Comparison of ENCODE assay signal across 14 cellular contexts in the genomic region with DNA sequence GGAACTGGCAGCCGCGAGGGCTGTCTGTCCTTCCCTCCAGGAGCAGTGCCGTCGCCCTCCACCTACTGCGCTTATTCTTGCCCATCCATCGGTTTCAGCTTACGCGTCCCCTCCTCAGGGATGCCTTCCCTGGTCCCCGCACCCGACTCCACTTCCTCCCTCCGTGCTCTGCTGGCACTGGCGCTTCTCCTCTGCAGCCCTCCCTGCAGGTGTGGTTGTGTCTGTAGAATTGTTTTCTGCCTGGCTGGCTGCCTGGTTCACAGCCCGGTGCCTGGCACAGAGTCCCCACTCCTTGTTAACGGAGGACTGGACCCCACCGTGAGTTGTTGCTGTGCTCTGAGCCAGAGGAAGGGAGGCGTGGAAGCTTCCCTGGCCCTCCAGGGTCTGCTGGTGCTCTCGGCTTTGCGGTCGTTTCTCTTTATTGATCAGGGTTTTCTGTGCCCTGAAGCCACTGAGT. TPM values are rescaled to one million over a fixed set of nuclear protein-coding genes. Genes with fewer than 3 reads are reported as not detected.
DNase-seq lines count a peak whose midpoint lies in the region; ATAC-seq, FAIRE-seq and TF ChIP-seq lines count a peak whose summit lies in the region.
"Had no signal": no experiment of that assay in that cellular context is flagged by ENCODE, and none has a peak within 500 bp of the region (broad histone marks: within the 10 kb centered on the region; RNA-seq: fewer than 3 reads in every experiment).

No MANE protein-coding gene starts in this region.

- H3K4me1 ChIP-seq in cardiac muscle cell (ENCODE audit: low read depth) (peaks cover 30% of the 10 kb centered on the region), right atrium auricular region (peaks cover 0 to 63% of the 10 kb centered on the region in 2 donors), astrocyte (ENCODE audit: insufficient read depth, low read length) (peaks cover 45% of the 10 kb centered on the region), keratinocyte (ENCODE audit: control insufficient read depth, extremely low read depth, insufficient read depth, low read length) (peaks cover 31% of the 10 kb centered on the region), stomach (peaks cover 41 to 78% (median 66%) of the 10 kb centered on the region in 4 donors)

- H3K4me2 ChIP-seq in astrocyte (ENCODE audit: low read length) (peak overlapping the region; percentile 65), keratinocyte (ENCODE audit: control insufficient read depth, extremely low read depth, insufficient read depth, low read depth, low read length) (peak overlapping the region; percentile 65)

- dilution Hi-C loops in keratinocyte (cut with MboI; ENCODE audit: extremely low pct_ligation_motif_present, low sequenced_read_pairs) = loop anchor here (10.0 kb wide), 1 partner anchor 93 kb away; no protein-coding TSS in a partner anchor

- H4K20me1 ChIP-seq in astrocyte (ENCODE audit: insufficient read depth, low read length) = peaks cover 92% of the 10 kb centered on the region
- H4K20me1 ChIP-seq in keratinocyte (ENCODE audit: control insufficient read depth, extremely low read depth, insufficient read depth, low read length) = peaks cover 39% of the 10 kb centered on the region

- H3K4me3 ChIP-seq in cardiac muscle cell (no peak overlapping the region), right atrium auricular region (no peak overlapping the region), astrocyte (ENCODE audit: insufficient read depth, low read depth, low read length) (no peak overlapping the region), keratinocyte (ENCODE audit: control insufficient read depth in 2 of 3, extremely low read depth in 1 of 3, insufficient read depth in 2 of 3, low read depth in 1 of 3, low read length in 3 of 3) (peak overlapping the region in 1 of 3 experiments; percentile 19), stomach (no peak overlapping the region)
- H3K4me3 ChIP-seq: lower lobe of right lung, MG63, thoracic aorta had no signal

- H3K9me1 ChIP-seq in keratinocyte (ENCODE audit: control insufficient read depth, extremely low read depth, insufficient read depth, low read length) = peaks cover 6% of the 10 kb centered on the region

- peak overlapping the region; percentile 5 for H3K4me3 Mint-ChIP-seq in astrocyte (ENCODE audit: unreplicated experiment)
- H3K4me3 Mint-ChIP-seq: dendritic cell treated with granulocyte-macrophage colony-stimulating factor and Interleukin-4, amounts not matched to agents 40 ng/mL and 50 ng/mL, for 4 days had no signal

- peaks cover 18% of the 10 kb centered on the region for H3K36me3 Mint-ChIP-seq in astrocyte (ENCODE audit: low read depth, unreplicated experiment)

- FAIRE-seq in astrocyte (lab: Jason Lieb, UNC) = no peak
- FAIRE-seq in keratinocyte (lab: Jason Lieb, UNC) = no peak

- no peak overlapping the region for H3K27ac Mint-ChIP-seq in astrocyte (ENCODE audit: unreplicated experiment)
- H3K27ac Mint-ChIP-seq: dendritic cell treated with granulocyte-macrophage colony-stimulating factor and Interleukin-4, amounts not matched to agents 40 ng/mL and 50 ng/mL, for 4 days had no signal

- H3K9ac ChIP-seq in astrocyte (ENCODE audit: low read length) = peak overlapping the region; percentile 20
- H3K9ac ChIP-seq in keratinocyte (ENCODE audit: control insufficient read depth, extremely low read depth, insufficient read depth, low read length) = peak overlapping the region; percentile 22

- no peak for TF ChIP-seq CTCF in cardiac muscle cell (IDR thresholded peaks at IDR 0.05; ENCODE audit: low read depth, low read length)
- no peak for TF ChIP-seq CTCF in right atrium auricular region (IDR thresholded peaks at IDR 0.05)
- no peak for TF ChIP-seq CTCF in astrocyte (IDR thresholded peaks at IDR 0.05; ENCODE audit: insufficient read depth, low read depth, low read length)
- no peak for TF ChIP-seq CTCF in keratinocyte (optimal IDR thresholded peaks at IDR 0.05 in 1 of 3, IDR thresholded peaks at IDR 0.05 in 1 of 3, conservative IDR thresholded peaks at IDR 0.05 in 1 of 3; ENCODE audit: extremely low read depth in 1 of 3, insufficient read depth in 2 of 3, low read length in 3 of 3)
- no peak for TF ChIP-seq CTCF in stomach (IDR thresholded peaks at IDR 0.05)

- H3K9me3 Mint-ChIP-seq in astrocyte (ENCODE audit: unreplicated experiment) = no peaks in the 10 kb centered on the region
- H3K9me3 Mint-ChIP-seq: dendritic cell treated with granulocyte-macrophage colony-stimulating factor and Interleukin-4, amounts not matched to agents 40 ng/mL and 50 ng/mL, for 4 days had no signal

- peaks cover 48% of the 10 kb centered on the region for H3K4me1 Mint-ChIP-seq in astrocyte (ENCODE audit: low read depth, unreplicated experiment)

- H3K27ac ChIP-seq in cardiac muscle cell = peak overlapping the region; percentile 2
- peak overlapping the region in 1 of 2 donors; percentile 47 for H3K27ac ChIP-seq in right atrium auricular region
- H3K27ac ChIP-seq in astrocyte (ENCODE audit: low read depth, low read length) = peak overlapping the region; percentile 26
- peak overlapping the region; percentile 51 for H3K27ac ChIP-seq in keratinocyte (ENCODE audit: control insufficient read depth, insufficient read depth, low read length)
- peak overlapping the region in 3 of 5 donors; percentile 22 to 39 (median 23) for H3K27ac ChIP-seq in stomach
- H3K27ac ChIP-seq: lower lobe of right lung, thoracic aorta had no signal

- DNase-seq in cardiac muscle cell (ENCODE audit: low read depth in 1 of 2, low spot score in 1 of 2) (no peak), right atrium auricular region (ENCODE audit: low spot score) (no peak), astrocyte (ENCODE audit: low read depth) (no peak), keratinocyte (ENCODE audit: low read depth, low spot score) (no peak), stomach (peak; percentile 50), ACHN (no peak), SHP77 treated with DMSO at 0.1 percent for 48 hours (lab: John Stamatoyannopoulos, UW) (no peak)
- DNase-seq: lower lobe of right lung, MG63, SIG-M5 had no signal

- H3K27me3 Mint-ChIP-seq in astrocyte (ENCODE audit: low read depth, unreplicated experiment) = no peaks in the 10 kb centered on the region
- H3K27me3 Mint-ChIP-seq: dendritic cell treated with granulocyte-macrophage colony-stimulating factor and Interleukin-4, amounts not matched to agents 40 ng/mL and 50 ng/mL, for 4 days had no signal

- ATAC-seq in GM19467 (IDR thresholded peaks at IDR 0.05; ENCODE audit: unreplicated experiment) = no peak
- ATAC-seq: lower lobe of right lung had no signal

- in situ Hi-C loops in ACHN (cut with HindIII; ENCODE audit: low pct_ligation_motif_present, low pct_unique_long_range_greater_than_20kb, low sequenced_read_pairs) = no loop called here

- H3K36me3 ChIP-seq in cardiac muscle cell (peaks cover 17% of the 10 kb centered on the region), right atrium auricular region (peaks cover 44% of the 10 kb centered on the region), astrocyte (ENCODE audit: insufficient read depth, low read length) (peaks cover 16% of the 10 kb centered on the region), keratinocyte (ENCODE audit: control insufficient read depth in 2 of 2, extremely low read depth in 1 of 2, insufficient read depth in 2 of 2, low read length in 2 of 2) (peaks cover 23 to 30% of the 10 kb centered on the region in 2 experiments), stomach (peaks cover 38 to 50% (median 47%) of the 10 kb centered on the region in 4 donors)

- intact Hi-C loops in stomach (cut with DNase I; ENCODE audit: low total_unique reads) = no loop called here

- H2AFZ ChIP-seq in astrocyte (ENCODE audit: low read depth, low read length) (no peak overlapping the region), keratinocyte (ENCODE audit: control insufficient read depth, low read length) (no peak overlapping the region)

- TF ChIP-seq EP300 in stomach (IDR thresholded peaks at IDR 0.05) = no peak

- peaks cover 94% of the 10 kb centered on the region for H3K79me2 ChIP-seq in astrocyte (ENCODE audit: insufficient read depth, low read length)
- H3K79me2 ChIP-seq in keratinocyte (ENCODE audit: control insufficient read depth, insufficient read depth, low read length) = peaks cover 86% of the 10 kb centered on the region

- WGBS in stomach, 5 donors = 52 to 71% (median 57%) methylated on average over 19 of the region's 19 CpGs

- no peaks in the 10 kb centered on the region for H3K27me3 ChIP-seq in cardiac muscle cell
- H3K27me3 ChIP-seq in right atrium auricular region = no peaks in the 10 kb centered on the region
- H3K27me3 ChIP-seq in astrocyte (ENCODE audit: insufficient read depth, low read length) = no peaks in the 10 kb centered on the region
- H3K27me3 ChIP-seq in keratinocyte (ENCODE audit: control insufficient read depth, extremely low read depth, insufficient read depth, low read length) = no peaks in the 10 kb centered on the region
- H3K27me3 ChIP-seq in stomach = no peaks in the 10 kb centered on the region
- H3K27me3 ChIP-seq: MG63 had no signal

- no peak for TF ChIP-seq POLR2A in stomach (IDR thresholded peaks at IDR 0.05)

- H3K9me3 ChIP-seq in cardiac muscle cell (ENCODE audit: low read depth) (no peaks in the 10 kb centered on the region), right atrium auricular region (no peaks in the 10 kb centered on the region), astrocyte (ENCODE audit: insufficient read depth, low read depth, low read length) (no peaks in the 10 kb centered on the region), keratinocyte (ENCODE audit: control insufficient read depth, low read depth, low read length) (no peaks in the 10 kb centered on the region), stomach (no peaks in the 10 kb centered on the region)
- H3K9me3 ChIP-seq: lower lobe of right lung, MG63, thoracic aorta had no signal

RNA-seq across cellular contexts. Expression of a gene that starts 5.7 kb away (rescaled TPM):
- total RNA-seq in cardiac muscle cell = 35.2 and 36.1 TPM in 2 replicates
- polyA plus RNA-seq in cardiac muscle cell = 77.6 and 86.0 TPM in 2 replicates
- 10 to 100 TPM; 33.7 to 36.0 TPM for total RNA-seq in right atrium auricular region
- 54.0 and 55.1 TPM in 2 replicates for total RNA-seq in astrocyte
- 46.0 to 50.2 TPM (median 48.2 TPM) in 3 replicates for polyA plus RNA-seq in keratinocyte
- polyA plus RNA-seq in keratinocyte (2011; ENCODE audit: low read depth) = 24.6 TPM
- polyA plus RNA-seq in keratinocyte (2011; cell fraction: cytosol; rRNA removed) = 23.5 and 36.4 TPM in 2 replicates
- polyA plus RNA-seq in keratinocyte (2011; cell fraction: nucleus; rRNA removed) = 22.0 and 23.8 TPM in 2 replicates
- 30.8 and 52.5 TPM in 2 replicates for polyA plus RNA-seq in keratinocyte (2012; ENCODE audit: low replicate concordance)
- 20.3 to 35.7 TPM (median 22.6 TPM) in 3 replicates for polyA minus RNA-seq in keratinocyte
- polyA minus RNA-seq in keratinocyte (2011; cell fraction: cytosol; rRNA and poly(A)+ RNA removed) = 24.0 TPM
- polyA minus RNA-seq in keratinocyte (2011; cell fraction: nucleus; rRNA and poly(A)+ RNA removed) = 7.8 and 9.3 TPM in 2 replicates
- total RNA-seq in stomach = 10 to 100 TPM in 4 of 5 donors, 1 to 10 TPM in 1; 1.7 to 29.8 (median 16.1) TPM
- 10 to 100 TPM; 40.2 to 68.4 (median 45.8) TPM for polyA plus RNA-seq in stomach

RNA-seq across cellular contexts. Expression of a gene that starts 10.2 kb away (rescaled TPM):
- total RNA-seq in cardiac muscle cell = 23.9 and 24.0 TPM in 2 replicates
- 15.0 and 25.2 TPM in 2 replicates for polyA plus RNA-seq in cardiac muscle cell
- 10 to 100 TPM; 10.2 to 12.6 TPM for total RNA-seq in right atrium auricular region
- 21.7 and 24.3 TPM in 2 replicates for total RNA-seq in astrocyte
- 16.3 to 23.8 TPM (median 23.7 TPM) in 3 replicates for polyA plus RNA-seq in keratinocyte
- polyA plus RNA-seq in keratinocyte (2011; ENCODE audit: low read depth) = 4.8 TPM
- 14.1 and 23.7 TPM in 2 replicates for polyA plus RNA-seq in keratinocyte (2011; cell fraction: cytosol; rRNA removed)
- 34.6 and 40.3 TPM in 2 replicates for polyA plus RNA-seq in keratinocyte (2011; cell fraction: nucleus; rRNA removed)
- 14.0 and 19.5 TPM in 2 replicates for polyA plus RNA-seq in keratinocyte (2012; ENCODE audit: low replicate concordance)
- 8.5 to 19.0 TPM (median 12.4 TPM) in 3 replicates for polyA minus RNA-seq in keratinocyte
- polyA minus RNA-seq in keratinocyte (2011; cell fraction: cytosol; rRNA and poly(A)+ RNA removed) = 21.7 TPM
- 14.7 and 15.3 TPM in 2 replicates for polyA minus RNA-seq in keratinocyte (2011; cell fraction: nucleus; rRNA and poly(A)+ RNA removed)
- 10 to 100 TPM in 4 of 5 donors, 1 to 10 TPM in 1; 7.5 to 35.6 (median 18.1) TPM for total RNA-seq in stomach
- 10 to 100 TPM in 2 of 3 donors, 1 to 10 TPM in 1; 9.6 to 12.6 (median 10.3) TPM for polyA plus RNA-seq in stomach

RNA-seq across cellular contexts. Expression of a gene that starts 10.8 kb away (rescaled TPM):
- 1.8 and 2.5 TPM in 2 replicates for total RNA-seq in cardiac muscle cell
- polyA plus RNA-seq in cardiac muscle cell = 2.9 and 4.3 TPM in 2 replicates
- not detected for total RNA-seq in right atrium auricular region
- 0.41 TPM in 1 of 2 replicates, not detected in the other for total RNA-seq in astrocyte
- not detected in 3 replicates for polyA plus RNA-seq in keratinocyte
- polyA plus RNA-seq in keratinocyte (2011; ENCODE audit: low read depth) = not detected
- not detected in 2 replicates for polyA plus RNA-seq in keratinocyte (2011; cell fraction: cytosol; rRNA removed)
- not detected in 2 replicates for polyA plus RNA-seq in keratinocyte (2011; cell fraction: nucleus; rRNA removed)
- not detected in 2 replicates for polyA plus RNA-seq in keratinocyte (2012; ENCODE audit: low replicate concordance)
- polyA minus RNA-seq in keratinocyte = not detected in 3 replicates
- polyA minus RNA-seq in keratinocyte (2011; cell fraction: cytosol; rRNA and poly(A)+ RNA removed) = not detected
- polyA minus RNA-seq in keratinocyte (2011; cell fraction: nucleus; rRNA and poly(A)+ RNA removed) = not detected in 2 replicates
- not detected for total RNA-seq in stomach
- under 1 TPM in 1 of 3 donors, not detected in 2; 0.13 TPM for polyA plus RNA-seq in stomach
- total RNA-seq: activated CD8-positive, alpha-beta memory T cell treated with anti-CD3 and anti-CD28 coated beads for 36 hours; lower lobe of right lung; thoracic aorta had no signal

RNA-seq across cellular contexts. Expression of a gene that starts 33.7 kb away (rescaled TPM):
- total RNA-seq in cardiac muscle cell (1.6 and 10.2 TPM in 2 replicates), right atrium auricular region (1 to 10 TPM; 1.1 to 6.9 TPM), astrocyte (not detected in 2 replicates), stomach (1 to 10 TPM in 2 of 5 donors, under 1 TPM in 1, not detected in 2; 0.87 to 2.6 (median 1.7) TPM)
- polyA plus RNA-seq in cardiac muscle cell (3.0 and 9.5 TPM in 2 replicates), keratinocyte (0.06 to 0.19 TPM in 2 of 3 replicates, not detected in the other), stomach (1 to 10 TPM; 3.3 to 8.4 (median 6.7) TPM)
- not detected for polyA plus RNA-seq in keratinocyte (2011; ENCODE audit: low read depth)
- polyA plus RNA-seq in keratinocyte (2011; cell fraction: cytosol; rRNA removed) = 0.05 and 0.14 TPM in 2 replicates
- polyA plus RNA-seq in keratinocyte (2011; cell fraction: nucleus; rRNA removed) = not detected in 2 replicates
- polyA plus RNA-seq in keratinocyte (2012; ENCODE audit: low replicate concordance) = not detected in 2 replicates
- polyA minus RNA-seq in keratinocyte = not detected in 3 replicates
- polyA minus RNA-seq in keratinocyte (2011; cell fraction: cytosol; rRNA and poly(A)+ RNA removed) = not detected
- not detected in 2 replicates for polyA minus RNA-seq in keratinocyte (2011; cell fraction: nucleus; rRNA and poly(A)+ RNA removed)
